ENCODE assay signal across 1 cellular context in genomic region chr1:31423418-31423947, GRCh38.
TF ChIP-seq lines count a peak whose summit lies in the region.

No MANE protein-coding gene starts in this region.

TF ChIP-seq in WTC11, 78 proteins besides CTCF, POLR2A, EP300 and RAD21 (continued from another document):
- TF ChIP-seq, protein P1, sequence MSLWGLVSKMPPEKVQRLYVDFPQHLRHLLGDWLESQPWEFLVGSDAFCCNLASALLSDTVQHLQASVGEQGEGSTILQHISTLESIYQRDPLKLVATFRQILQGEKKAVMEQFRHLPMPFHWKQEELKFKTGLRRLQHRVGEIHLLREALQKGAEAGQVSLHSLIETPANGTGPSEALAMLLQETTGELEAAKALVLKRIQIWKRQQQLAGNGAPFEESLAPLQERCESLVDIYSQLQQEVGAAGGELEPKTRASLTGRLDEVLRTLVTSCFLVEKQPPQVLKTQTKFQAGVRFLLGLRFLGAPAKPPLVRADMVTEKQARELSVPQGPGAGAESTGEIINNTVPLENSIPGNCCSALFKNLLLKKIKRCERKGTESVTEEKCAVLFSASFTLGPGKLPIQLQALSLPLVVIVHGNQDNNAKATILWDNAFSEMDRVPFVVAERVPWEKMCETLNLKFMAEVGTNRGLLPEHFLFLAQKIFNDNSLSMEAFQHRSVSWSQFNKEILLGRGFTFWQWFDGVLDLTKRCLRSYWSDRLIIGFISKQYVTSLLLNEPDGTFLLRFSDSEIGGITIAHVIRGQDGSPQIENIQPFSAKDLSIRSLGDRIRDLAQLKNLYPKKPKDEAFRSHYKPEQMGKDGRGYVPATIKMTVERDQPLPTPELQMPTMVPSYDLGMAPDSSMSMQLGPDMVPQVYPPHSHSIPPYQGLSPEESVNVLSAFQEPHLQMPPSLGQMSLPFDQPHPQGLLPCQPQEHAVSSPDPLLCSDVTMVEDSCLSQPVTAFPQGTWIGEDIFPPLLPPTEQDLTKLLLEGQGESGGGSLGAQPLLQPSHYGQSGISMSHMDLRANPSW (CRISPR knock-in tag; conservative IDR thresholded peaks at IDR 0.05; ENCODE audit: low read depth), result no peak
- no peak for TF ChIP-seq ARID4B (CRISPR knock-in tag; IDR thresholded peaks at IDR 0.05; ENCODE audit: borderline replicate concordance)
- no peak for TF ChIP-seq RELA (CRISPR knock-in tag; IDR thresholded peaks at IDR 0.05; ENCODE audit: borderline replicate concordance)
- TF ChIP-seq PREB (CRISPR knock-in tag; IDR thresholded peaks at IDR 0.05; ENCODE audit: borderline replicate concordance), result no peak
- TF ChIP-seq OVOL2 (CRISPR knock-in tag; IDR thresholded peaks at IDR 0.05; ENCODE audit: borderline replicate concordance), result no peak
TF ChIP-seq in WTC11: peak in this region for 0.
